20 cellular contexts compared by ENCODE assay signal in the genomic region with DNA sequence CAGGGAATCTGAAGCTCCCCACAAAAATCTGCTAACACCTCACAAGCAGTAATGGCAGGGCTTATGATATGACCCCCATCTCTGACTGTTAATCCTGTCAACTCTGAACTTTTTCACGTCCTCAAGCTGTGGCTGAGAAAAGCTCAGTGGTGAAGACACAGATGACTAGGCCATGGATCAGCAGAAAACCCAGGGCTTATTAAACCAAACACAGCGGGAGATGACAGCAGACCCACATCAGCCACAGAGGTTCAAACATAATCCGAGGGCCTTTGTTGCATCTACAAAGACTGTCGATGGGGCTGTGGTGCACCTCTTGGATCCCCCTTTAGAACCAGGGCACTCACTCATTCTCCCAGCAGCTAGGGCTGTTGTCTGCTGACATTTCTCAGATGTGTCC. TPM values are rescaled to one million over a fixed set of nuclear protein-coding genes. Genes with fewer than 3 reads are reported as not detected.
DNase-seq lines count a peak whose midpoint lies in the region; ATAC-seq lines count a peak whose summit lies in the region.
"Had no signal": no experiment of that assay in that cellular context is flagged by ENCODE, and none has a peak within 500 bp of the region (broad histone marks: within the 10 kb centered on the region; RNA-seq: fewer than 3 reads in every experiment).

No MANE protein-coding gene starts in this region.

- H3K4me3 Mint-ChIP-seq in IgD-negative memory B cell, result peak overlapping the region in 1 of 4 donors; percentile 35
- H3K4me3 Mint-ChIP-seq in activated T-helper 17 cell treated with anti-CD3 and anti-CD28 coated beads, Interleukin-2, amount 50 U/mL, for 72 hours, result peak overlapping the region; percentile 78
- peak overlapping the region; percentile 34 for H3K4me3 Mint-ChIP-seq in stimulated activated effector memory CD8-positive, alpha-beta T cell treated with anti-CD3 and anti-CD28 coated beads, Interleukin-12 subunit alpha, Interleukin-12 subunit beta, amount 100 ng/mL, for 72 hours
- H3K4me3 Mint-ChIP-seq: activated naive CD4-positive, alpha-beta T cell treated with anti-CD3 and anti-CD28 coated beads, Interleukin-2, amount 50 U/mL, for 24 hours; brain; nephron progenitor cell had no signal

- H3K27me3 Mint-ChIP-seq in IgD-negative memory B cell, result peaks cover 1% of the 10 kb centered on the region
- H3K27me3 Mint-ChIP-seq in activated T-helper 17 cell treated with anti-CD3 and anti-CD28 coated beads, Interleukin-2, amount 50 U/mL, for 72 hours, result no peaks in the 10 kb centered on the region
- H3K27me3 Mint-ChIP-seq: activated naive CD4-positive, alpha-beta T cell treated with anti-CD3 and anti-CD28 coated beads, Interleukin-2, amount 50 U/mL, for 24 hours; brain; progenitor cell of endocrine pancreas had no signal

- peaks cover 58 to 70% (median 70%) of the 10 kb centered on the region in 3 donors for H3K4me1 Mint-ChIP-seq in IgD-negative memory B cell
- peaks cover 69% of the 10 kb centered on the region for H3K4me1 Mint-ChIP-seq in activated T-helper 17 cell treated with anti-CD3 and anti-CD28 coated beads, Interleukin-2, amount 50 U/mL, for 72 hours
- peaks cover 75% of the 10 kb centered on the region for H3K4me1 Mint-ChIP-seq in stimulated activated effector memory CD8-positive, alpha-beta T cell treated with anti-CD3 and anti-CD28 coated beads, Interleukin-12 subunit alpha, Interleukin-12 subunit beta, amount 100 ng/mL, for 72 hours
- H3K4me1 Mint-ChIP-seq: brain, nephron progenitor cell had no signal

- ATAC-seq in activated T-helper 17 cell treated with anti-CD3 and anti-CD28 coated beads, Interleukin-2, amount 50 U/mL, for 72 hours (replicated peaks), result peak; percentile 75
- ATAC-seq in stimulated activated effector memory CD8-positive, alpha-beta T cell treated with anti-CD3 and anti-CD28 coated beads, Interleukin-12 subunit alpha, Interleukin-12 subunit beta, amount 100 ng/mL, for 72 hours, result peak; percentile 92

- peaks cover 0 to 3% (median 0%) of the 10 kb centered on the region in 3 donors for H3K9me3 Mint-ChIP-seq in IgD-negative memory B cell
- H3K9me3 Mint-ChIP-seq in activated T-helper 17 cell treated with anti-CD3 and anti-CD28 coated beads, Interleukin-2, amount 50 U/mL, for 72 hours, result no peaks in the 10 kb centered on the region
- H3K9me3 Mint-ChIP-seq in stimulated activated effector memory CD8-positive, alpha-beta T cell treated with anti-CD3 and anti-CD28 coated beads, Interleukin-12 subunit alpha, Interleukin-12 subunit beta, amount 100 ng/mL, for 72 hours, result no peaks in the 10 kb centered on the region
- H3K9me3 Mint-ChIP-seq: activated naive CD4-positive, alpha-beta T cell treated with anti-CD3 and anti-CD28 coated beads, Interleukin-2, amount 50 U/mL, for 24 hours; brain; nephron progenitor cell had no signal

- H3K27ac Mint-ChIP-seq in IgD-negative memory B cell, result peak overlapping the region in 2 of 3 donors; percentile 9 to 31
- H3K27ac Mint-ChIP-seq in activated T-helper 17 cell treated with anti-CD3 and anti-CD28 coated beads, Interleukin-2, amount 50 U/mL, for 72 hours, result peak overlapping the region; percentile 95
- peak overlapping the region; percentile 63 for H3K27ac Mint-ChIP-seq in stimulated activated effector memory CD8-positive, alpha-beta T cell treated with anti-CD3 and anti-CD28 coated beads, Interleukin-12 subunit alpha, Interleukin-12 subunit beta, amount 100 ng/mL, for 72 hours
- H3K27ac Mint-ChIP-seq: brain, nephron progenitor cell, progenitor cell of endocrine pancreas had no signal

- peak; percentile 68 for DNase-seq in activated effector memory CD4-positive, alpha-beta T cell treated with anti-CD3 and anti-CD28 coated beads, Interleukin-2, amount 50 U/mL, for 16 hours
- DNase-seq in activated effector memory CD4-positive, alpha-beta T cell treated with Interleukin-2 at 50 U/mL for 16 hours, result no peak
- peak; percentile 25 to 76 for DNase-seq in stimulated activated effector memory CD8-positive, alpha-beta T cell treated with anti-CD3 and anti-CD28 coated beads, Interleukin-12 subunit alpha, Interleukin-12 subunit beta, amount 100 ng/mL, for 72 hours (ENCODE audit: low spot score in 2 of 2)
- no peak for DNase-seq in NCI-H1105 (lab: John Stamatoyannopoulos, UW)
- no peak for DNase-seq in ecto neural progenitor cell (ENCODE audit: low spot score)
- DNase-seq in 8988T, result no peak
- DNase-seq: foreskin melanocyte, kidney, NCI-H1105 treated with DMSO at 0.1 percent for 48 hours, NCI-H2107, NCI-H748 treated with DMSO at 0.1 percent for 48 hours, nephron progenitor cell, PC-9, SJCRH30, upper lobe of left lung had no signal

- peaks cover 14% of the 10 kb centered on the region for H3K36me3 Mint-ChIP-seq in IgD-negative memory B cell
- H3K36me3 Mint-ChIP-seq in activated T-helper 17 cell treated with anti-CD3 and anti-CD28 coated beads, Interleukin-2, amount 50 U/mL, for 72 hours (ENCODE audit: low read depth), result peaks cover 94% of the 10 kb centered on the region
- H3K36me3 Mint-ChIP-seq in stimulated activated effector memory CD8-positive, alpha-beta T cell treated with anti-CD3 and anti-CD28 coated beads, Interleukin-12 subunit alpha, Interleukin-12 subunit beta, amount 100 ng/mL, for 72 hours, result peaks cover 66% of the 10 kb centered on the region

RNA-seq across cellular contexts. Expression of a gene that starts 50.4 kb away (rescaled TPM):
- polyA plus RNA-seq in IgD-negative memory B cell, result 42.6 TPM
- total RNA-seq in activated T-helper 17 cell treated with anti-CD3 and anti-CD28 coated beads, Interleukin-2, amount 50 U/mL, for 72 hours, result 100 to 1,000 TPM in 1 of 2 donors, 10 to 100 TPM in 1; 54.5 to 121 TPM

RNA-seq across cellular contexts. Expression of a gene that starts 50.4 kb away (rescaled TPM):
- polyA plus RNA-seq in IgD-negative memory B cell, result 2.0 TPM
- total RNA-seq in activated T-helper 17 cell treated with anti-CD3 and anti-CD28 coated beads, Interleukin-2, amount 50 U/mL, for 72 hours, result 10 to 100 TPM in 1 of 2 donors, 1 to 10 TPM in 1; 8.8 to 12.7 TPM

Comparison
In these comparisons a context has a peak if more than half of its experiments do, and no peak if none do; other contexts are left out.
1. DNase-seq: peak in activated effector memory CD4-positive, alpha-beta T cell treated with anti-CD3 and anti-CD28 coated beads, Interleukin-2, amount 50 U/mL, for 16 hours (single experiment) and stimulated activated effector memory CD8-positive, alpha-beta T cell treated with anti-CD3 and anti-CD28 coated beads, Interleukin-12 subunit alpha, Interleukin-12 subunit beta, amount 100 ng/mL, for 72 hours (2 of 2); none in activated effector memory CD4-positive, alpha-beta T cell treated with Interleukin-2 at 50 U/mL for 16 hours (single experiment), NCI-H1105 (single experiment), ecto neural progenitor cell (single experiment) and 8988T (single experiment).
2. H3K27ac Mint-ChIP-seq: peak in every context shown above with its lines; median percentile 95 in activated T-helper 17 cell treated with anti-CD3 and anti-CD28 coated beads, Interleukin-2, amount 50 U/mL, for 72 hours; 63 in stimulated activated effector memory CD8-positive, alpha-beta T cell treated with anti-CD3 and anti-CD28 coated beads, Interleukin-12 subunit alpha, Interleukin-12 subunit beta, amount 100 ng/mL, for 72 hours; 20 in IgD-negative memory B cell.